ENCODE assay signal across 12 cellular contexts in genomic region chr1:201712387-201713092, GRCh38.
DNase-seq lines count a peak whose midpoint lies in the region; TF ChIP-seq lines count a peak whose summit lies in the region.
"Had no signal": no experiment of that assay in that cellular context is flagged by ENCODE, and none has a peak within 500 bp of the region (broad histone marks: within the 10 kb centered on the region; RNA-seq: fewer than 3 reads in every experiment).

No MANE protein-coding gene starts in this region.

- H4K20me1 ChIP-seq in KMS-11 (ENCODE audit: insufficient read depth), result no peaks in the 10 kb centered on the region

- H3K36me3 ChIP-seq in KMS-11 (ENCODE audit: insufficient read depth), result no peaks in the 10 kb centered on the region
- peaks cover 10 to 30% of the 10 kb centered on the region in 2 experiments for H3K36me3 ChIP-seq in mesenchymal stem cell (ENCODE audit: control insufficient read depth in 1 of 2, insufficient read depth in 2 of 2, low read depth in 1 of 2, low read length in 2 of 2)
- H3K36me3 ChIP-seq in stomach smooth muscle (ENCODE audit: control insufficient read depth in 2 of 2, insufficient read depth in 2 of 2, low read length in 2 of 2), result no peaks in the 10 kb centered on the region

- H3K27me3 ChIP-seq in KMS-11 (ENCODE audit: insufficient read depth, low read depth) (no peaks in the 10 kb centered on the region), mesenchymal stem cell (ENCODE audit: control insufficient read depth in 1 of 2, insufficient read depth in 1 of 2, low read length in 2 of 2) (no peaks in the 10 kb centered on the region), stomach smooth muscle (ENCODE audit: control insufficient read depth in 1 of 2, insufficient read depth in 2 of 2, low read length in 2 of 2) (no peaks in the 10 kb centered on the region)

- peak overlapping the region; percentile 73 for H4K8ac ChIP-seq in mesenchymal stem cell (ENCODE audit: low read length)

- peak overlapping the region; percentile 97 for H4K91ac ChIP-seq in mesenchymal stem cell (ENCODE audit: low read length)

- DNase-seq in MCF 10A (ENCODE audit: unreplicated experiment) (no peak), mesenchymal stem cell (no peak), NCI-H1417 treated with DMSO at 0.1 percent for 48 hours (lab: John Stamatoyannopoulos, UW) (no peak), NCI-H345 treated with DMSO at 0.1 percent for 48 hours (lab: John Stamatoyannopoulos, UW; ENCODE audit: unreplicated experiment) (no peak), NCI-H187 treated with DMSO at 0.1 percent for 48 hours (lab: John Stamatoyannopoulos, UW) (no peak), iPS-NIHi7 (ENCODE audit: extremely low spot score) (no peak)
- DNase-seq: CD4-positive, alpha-beta memory T cell; NCI-H2171 treated with DMSO at 0.1 percent for 48 hours; RPMI8226 had no signal

- peak overlapping the region in 1 of 2 experiments; percentile 13 for H3K14ac ChIP-seq in mesenchymal stem cell (ENCODE audit: low read length in 2 of 2)

- intact Hi-C loops in MCF 10A (cut with micrococcal nuclease), result loop anchor here (1.0 to 10.0 kb wide), 3 partner anchors 40 to 172 kb away; partner anchors contain the start of gene SHISA4

- H3K79me2 ChIP-seq in KMS-11 (ENCODE audit: insufficient read depth, low read depth), result no peaks in the 10 kb centered on the region

- H3K23ac ChIP-seq in mesenchymal stem cell (ENCODE audit: low read length in 2 of 2), result no peak overlapping the region

- H2BK120ac ChIP-seq in mesenchymal stem cell (ENCODE audit: low read depth, low read length), result peak overlapping the region; percentile 76

- TF ChIP-seq CTCF in KMS-11 (conservative IDR thresholded peaks at IDR 0.05; ENCODE audit: low read depth, low read length), result no peak
- no peak for TF ChIP-seq CTCF in MCF 10A (IDR thresholded peaks at IDR 0.05; ENCODE audit: unreplicated experiment)

- POLR2A ChIA-PET in MCF 10A (lab: Yijun Ruan, JAX), result interaction anchor here (0.7 to 10.5 kb wide), 20 partner anchors 9 to 629 kb away, joined by 3 to 168 read pairs (median 5); partner anchors contain the start of genes IPO9, NAV1 and UBE2T

- H3K4me3 Mint-ChIP-seq in MCF 10A (ENCODE audit: unreplicated experiment), result no peak overlapping the region
- H3K4me3 Mint-ChIP-seq: CD4-positive, alpha-beta memory T cell had no signal

- H3K4ac ChIP-seq in mesenchymal stem cell (ENCODE audit: low read depth in 1 of 2, low read length in 2 of 2), result peak overlapping the region; percentile 86 to 90

- peak overlapping the region; percentile 85 to 96 for H3K18ac ChIP-seq in mesenchymal stem cell (ENCODE audit: low read depth in 1 of 2, low read length in 2 of 2)

- H3K9ac ChIP-seq in KMS-11 (no peak overlapping the region), mesenchymal stem cell (ENCODE audit: low read length) (peak overlapping the region; percentile 74), stomach smooth muscle (ENCODE audit: low read length in 2 of 2) (peak overlapping the region; percentile 25 to 51)

- no peak overlapping the region for H3K4me3 ChIP-seq in KMS-11 (IDR thresholded peaks at IDR 0.05; ENCODE audit: insufficient read depth, low read depth, low read length)
- no peak overlapping the region for H3K4me3 ChIP-seq in mesenchymal stem cell (ENCODE audit: insufficient read depth in 1 of 2, low read depth in 1 of 2, low read length in 2 of 2)
- H3K4me3 ChIP-seq in stomach smooth muscle (ENCODE audit: low read length in 2 of 2), result no peak overlapping the region
- H3K4me3 ChIP-seq: mucosa of descending colon had no signal

- no peaks in the 10 kb centered on the region for H3K27me3 Mint-ChIP-seq in MCF 10A (ENCODE audit: insufficient read depth, unreplicated experiment)
- H3K27me3 Mint-ChIP-seq: CD4-positive, alpha-beta memory T cell had no signal

- peaks cover 61% of the 10 kb centered on the region for H3K4me1 Mint-ChIP-seq in MCF 10A (ENCODE audit: insufficient read depth, unreplicated experiment)
- H3K4me1 Mint-ChIP-seq: CD4-positive, alpha-beta memory T cell had no signal

- H2AFZ ChIP-seq in KMS-11 (ENCODE audit: low read depth), result peak overlapping the region; percentile 19; the same call in 1 of the 2 replicates
- no peak overlapping the region for H2AFZ ChIP-seq in mesenchymal stem cell (ENCODE audit: low read depth, low read length)

- BruUV-seq in MCF 10A (replicated peaks; lab: Mats Ljungman, UMichigan), result no TSS peak

- H3K27ac ChIP-seq in KMS-11, result no peak overlapping the region
- peak overlapping the region; percentile 91 for H3K27ac ChIP-seq in mesenchymal stem cell (ENCODE audit: low read length, poor library complexity, severe bottlenecking)
- H3K27ac ChIP-seq in stomach smooth muscle (ENCODE audit: low read length), result peak overlapping the region; percentile 96

- no peaks in the 10 kb centered on the region for H3K36me3 Mint-ChIP-seq in MCF 10A (ENCODE audit: insufficient read depth, unreplicated experiment)
- H3K36me3 Mint-ChIP-seq: CD4-positive, alpha-beta memory T cell had no signal

- peak overlapping the region; percentile 91 for H2AK5ac ChIP-seq in mesenchymal stem cell (ENCODE audit: low read length, severe bottlenecking)

- H2BK5ac ChIP-seq in mesenchymal stem cell (ENCODE audit: low read depth, low read length, poor library complexity, severe bottlenecking), result peak overlapping the region; percentile 32

- peaks cover 23% of the 10 kb centered on the region for H3K79me1 ChIP-seq in mesenchymal stem cell (replicated peaks; ENCODE audit: low read length, poor library complexity, severe bottlenecking)

- H3K4me1 ChIP-seq in KMS-11 (ENCODE audit: low read depth, poor library complexity, severe bottlenecking) (peaks cover 44% of the 10 kb centered on the region), mesenchymal stem cell (ENCODE audit: control insufficient read depth, insufficient read depth, low read depth, low read length) (peaks cover 51% of the 10 kb centered on the region), stomach smooth muscle (ENCODE audit: control insufficient read depth, insufficient read depth, low read length) (peaks cover 87% of the 10 kb centered on the region)

- H3K9me3 ChIP-seq in mesenchymal stem cell (ENCODE audit: control insufficient read depth, low read length) (no peaks in the 10 kb centered on the region), stomach smooth muscle (ENCODE audit: control insufficient read depth in 2 of 2, low read length in 2 of 2) (no peaks in the 10 kb centered on the region)
- H3K9me3 ChIP-seq: mucosa of descending colon had no signal

- peak overlapping the region; percentile 98 for H3K27ac Mint-ChIP-seq in MCF 10A (ENCODE audit: low read depth, unreplicated experiment)

- peak overlapping the region; percentile 44 for H2BK15ac ChIP-seq in mesenchymal stem cell (ENCODE audit: low read depth, poor library complexity, severe bottlenecking)

- H3K9me3 Mint-ChIP-seq in MCF 10A (ENCODE audit: unreplicated experiment), result no peaks in the 10 kb centered on the region
- H3K9me3 Mint-ChIP-seq: CD4-positive, alpha-beta memory T cell had no signal

- CTCF ChIA-PET in MCF 10A (lab: Yijun Ruan, JAX), result interaction anchor here (0.6 to 26.0 kb wide), 19 partner anchors 7 to 231 kb away, joined by 3 to 1744 read pairs (median 6); partner anchors contain the start of gene NAV1

- H2BK12ac ChIP-seq in mesenchymal stem cell (ENCODE audit: low read length in 2 of 2), result peak overlapping the region; percentile 41 to 84

- H3K4me2 ChIP-seq in KMS-11, result no peak overlapping the region
- no peak overlapping the region for H3K4me2 ChIP-seq in mesenchymal stem cell (ENCODE audit: low read length, poor library complexity, severe bottlenecking)

- WGBS in mesenchymal stem cell, result 83% methylated on average over 7 of the region's 7 CpGs
